Comparison of ENCODE assay signal across 18 cellular contexts in genomic region chr21:42644223-42645208, GRCh38. TPM values are rescaled to one million over a fixed set of nuclear protein-coding genes. Genes with fewer than 3 reads are reported as not detected.
DNase-seq lines count a peak whose midpoint lies in the region; ATAC-seq, FAIRE-seq and TF ChIP-seq lines count a peak whose summit lies in the region.
"Had no signal": no experiment of that assay in that cellular context is flagged by ENCODE, and none has a peak within 500 bp of the region (broad histone marks: within the 10 kb centered on the region; RNA-seq: fewer than 3 reads in every experiment).

No MANE protein-coding gene starts in this region.

- H3K4me3 ChIP-seq in right atrium auricular region = no peak overlapping the region
- H3K4me3 ChIP-seq in H1 (ENCODE audit: extremely low read depth in 1 of 4, insufficient read depth in 2 of 4, low read depth in 3 of 4, low read length in 4 of 4) = no peak overlapping the region
- no peak overlapping the region for H3K4me3 ChIP-seq in lower lobe of right lung
- H3K4me3 ChIP-seq: A549, Peyer's patch, transverse colon had no signal

- H2AFZ ChIP-seq in H1 (ENCODE audit: low read length) = no peak overlapping the region

- intact Hi-C loops in left cardiac atrium (cut with DNase I) (no loop called here), lower lobe of right lung (cut with DNase I) (no loop called here)

- H3K4ac ChIP-seq in H1 (replicated peaks; ENCODE audit: insufficient read length, low read depth, low read length) = no peak overlapping the region

- no peaks in the 10 kb centered on the region for H4K20me1 ChIP-seq in H1 (replicated peaks in 1 of 2; ENCODE audit: control insufficient read depth in 1 of 2, insufficient read depth in 2 of 2, low read length in 2 of 2)

- DNase-seq in left cardiac atrium (peak; percentile 15), right atrium auricular region (ENCODE audit: low spot score) (no peak), H1 (ENCODE audit: low read depth in 1 of 2, low spot score in 2 of 2) (no peak), lower lobe of right lung (peak; percentile 26), NAMALWA (ENCODE audit: low spot score) (no peak), cerebellar nuclear complex (lab: John Stamatoyannopoulos, UW) (no peak), RCC 7860 (ENCODE audit: low spot score) (no peak)
- DNase-seq in stimulated activated CD4-positive, alpha-beta T cell treated with anti-CD3 and anti-CD28 coated beads, Interleukin-4, amount 100 ng/mL, for 24 hours = no peak
- DNase-seq: activated naive CD4-positive, alpha-beta T cell treated with Interleukin-2 at 50 U/mL for 16 hours; activated T-cell treated with anti-CD3 and anti-CD28 coated beads for 4 hours; C1 segment of cervical spinal cord; DMS 273 treated with DMSO at 0.1 percent for 48 hours; NCI-H2227 treated with DMSO at 0.1 percent for 48 hours; transverse colon had no signal

- POLR2A ChIA-PET in H1 (lab: Charles Lee; ENCODE audit: partially characterized antibody) = no interaction called here

- TF ChIP-seq POLR2A in H1 (IDR thresholded peaks at IDR 0.05; ENCODE audit: control extremely low read depth in 1 of 2, low read depth in 2 of 2, low read length in 2 of 2) = no peak

- no peak overlapping the region for H3K9ac ChIP-seq in H1 (replicated peaks in 1 of 4; ENCODE audit: extremely low read depth in 1 of 4, low read depth in 3 of 4, low read length in 3 of 4)

- TF ChIP-seq CTCF in right atrium auricular region (IDR thresholded peaks at IDR 0.05) (no peak), H1 (IDR thresholded peaks at IDR 0.05; ENCODE audit: control extremely low read depth in 1 of 3, insufficient read depth in 1 of 3, low read depth in 1 of 3, low read length in 3 of 3) (no peak), lower lobe of right lung (IDR thresholded peaks at IDR 0.05) (no peak)

- WGBS in H1 (ENCODE audit: extremely low coverage in 1 of 2, insufficient coverage in 1 of 2, insufficient read length in 1 of 2, insufficient replicate concordance in 2 of 2, low coverage in 1 of 2, low lambda C conversion rate in 2 of 2, missing lambda C conversion rate in 1 of 2), 2 experiments = 77% methylated on average over 21 of the region's 21 CpGs; no CpG with 5 or more reads in 1 of the 2 experiments

- H3K56ac ChIP-seq in H1 (replicated peaks; ENCODE audit: insufficient read length, low read depth, low read length) = no peak overlapping the region

- H3K18ac ChIP-seq in H1 (ENCODE audit: extremely low read depth, low read length) = no peak overlapping the region

- H4K8ac ChIP-seq in H1 (ENCODE audit: extremely low read depth, insufficient read depth, low read length) = peak overlapping the region; percentile 36; the same call in 1 of the 2 replicates

- no peaks in the 10 kb centered on the region for H3K23me2 ChIP-seq in H1 (ENCODE audit: low read depth, low read length)

- H4K91ac ChIP-seq in H1 (replicated peaks; ENCODE audit: insufficient read length, low read length) = no peak overlapping the region

- H3K23ac ChIP-seq in H1 (ENCODE audit: insufficient read length) = no peak overlapping the region

- H3K4me1 ChIP-seq in right atrium auricular region = peaks cover 0 to 8% of the 10 kb centered on the region in 2 donors
- peaks cover 2 to 9% (median 7%) of the 10 kb centered on the region in 4 experiments; a peak in 6 of 7 replicates for H3K4me1 ChIP-seq in H1 (replicated peaks in 1 of 4; ENCODE audit: control insufficient read depth in 3 of 4, insufficient read depth in 4 of 4, low read length in 3 of 4)
- H3K4me1 ChIP-seq in lower lobe of right lung = peaks cover 19% of the 10 kb centered on the region
- H3K4me1 ChIP-seq: A549 had no signal

- H3K36me3 ChIP-seq in right atrium auricular region (no peaks in the 10 kb centered on the region), H1 (ENCODE audit: control insufficient read depth in 2 of 4, insufficient read depth in 4 of 4, low read length in 3 of 4) (no peaks in the 10 kb centered on the region), lower lobe of right lung (no peaks in the 10 kb centered on the region)
- H3K36me3 ChIP-seq: Peyer's patch, transverse colon had no signal

- no peak for TF ChIP-seq RAD21 in H1 (IDR thresholded peaks at IDR 0.05 in 1 of 2, conservative IDR thresholded peaks at IDR 0.05 in 1 of 2; ENCODE audit: low read depth in 2 of 2, low read length in 2 of 2)

- no peak overlapping the region for H3K27ac ChIP-seq in right atrium auricular region
- H3K27ac ChIP-seq in H1 (ENCODE audit: low read depth, low read length) = no peak overlapping the region
- no peak overlapping the region for H3K27ac ChIP-seq in lower lobe of right lung
- H3K27ac ChIP-seq: A549, Peyer's patch, transverse colon had no signal

- ATAC-seq in left cardiac atrium = no peak
- no peak for ATAC-seq in lower lobe of right lung
- ATAC-seq: A549; natural killer cell treated with Interleukin-12 subunit alpha and Interleukin-12 subunit beta and Interleukin-15 and Interleukin-18, amount 100 ng/mL, for 72 hours had no signal

- no peak overlapping the region for H2BK5ac ChIP-seq in H1 (ENCODE audit: low read depth, low read length)

- no peak overlapping the region for H4K5ac ChIP-seq in H1 (ENCODE audit: insufficient read length, low read depth, low read length)

- FAIRE-seq in H1 (lab: Jason Lieb, UNC) (no peak), RCC 7860 (lab: Jason Lieb, UNC) (no peak)
- FAIRE-seq: A549, GM12892 had no signal

- no peak overlapping the region for H3K14ac ChIP-seq in H1 (ENCODE audit: insufficient read length)

- H3K79me1 ChIP-seq in H1 (ENCODE audit: low read depth, low read length) = no peaks in the 10 kb centered on the region

- 0 out of 2 replicates have a peak overlapping the region, but pooled peaks have one; percentile 32 for H2BK20ac ChIP-seq in H1 (ENCODE audit: low read length)

- no peak overlapping the region for H2BK120ac ChIP-seq in H1 (replicated peaks; ENCODE audit: low read depth, low read length)

- peak overlapping the region; percentile 53; the same call in 1 of the 2 replicates for H2BK15ac ChIP-seq in H1 (ENCODE audit: low read length)

- H3K4me2 ChIP-seq in H1 (ENCODE audit: insufficient read depth in 1 of 2, low read depth in 2 of 2, low read length in 2 of 2) = no peak overlapping the region
- H3K4me2 ChIP-seq: A549 had no signal

- no peak overlapping the region for H2BK12ac ChIP-seq in H1 (ENCODE audit: low read depth, low read length)

- H3K9me3 ChIP-seq in right atrium auricular region = no peaks in the 10 kb centered on the region
- H3K9me3 ChIP-seq in H1 (ENCODE audit: insufficient read depth in 2 of 2, low read depth in 1 of 2, low read length in 1 of 2) = no peaks in the 10 kb centered on the region
- no peaks in the 10 kb centered on the region for H3K9me3 ChIP-seq in lower lobe of right lung
- H3K9me3 ChIP-seq: A549, Peyer's patch, transverse colon had no signal

- no peaks in the 10 kb centered on the region for H3K79me2 ChIP-seq in H1 (ENCODE audit: control insufficient read depth in 1 of 2, insufficient read depth in 2 of 2, low read length in 2 of 2)

- peak overlapping the region; percentile 26; the same call in 1 of the 2 replicates for H2AK5ac ChIP-seq in H1 (ENCODE audit: low read depth, low read length)

- no peak for TF ChIP-seq EP300 in H1 (IDR thresholded peaks at IDR 0.05; ENCODE audit: borderline replicate concordance in 1 of 2, low read depth in 2 of 2, low read length in 2 of 2)

- CTCF ChIA-PET in H1 (lab: Charles Lee; ENCODE audit: partially characterized antibody) = interaction anchor here (0.5 to 10.7 kb wide), 8 partner anchors 8 to 900 kb away, joined by 3 to 112 read pairs (median 4); partner anchors contain the start of gene PDE9A

- H3K27me3 ChIP-seq in right atrium auricular region (no peaks in the 10 kb centered on the region), H1 (replicated peaks in 1 of 4; ENCODE audit: control insufficient read depth in 3 of 4, extremely low read depth in 1 of 4, insufficient read depth in 3 of 4, low read length in 3 of 4) (peaks cover 0 to 5% (median 0%) of the 10 kb centered on the region in 4 experiments; a peak in 2 of 7 replicates), lower lobe of right lung (ENCODE audit: low read depth) (peaks cover 4% of the 10 kb centered on the region)
- H3K27me3 ChIP-seq: Peyer's patch, transverse colon had no signal

TF ChIP-seq in H1, 55 proteins besides CTCF, POLR2A, EP300 and RAD21:
- TF ChIP-seq HDAC6 (IDR thresholded peaks at IDR 0.05; ENCODE audit: low read depth, low read length) (no peak), BRCA1 (IDR thresholded peaks at IDR 0.05; ENCODE audit: low read depth, low read length) (no peak), BACH1 (IDR thresholded peaks at IDR 0.05; ENCODE audit: low read length) (no peak), TEAD4 (IDR thresholded peaks at IDR 0.05; ENCODE audit: low read depth, low read length) (no peak), NANOG (IDR thresholded peaks at IDR 0.05; ENCODE audit: insufficient read depth, low read depth, low read length, poor library complexity, severe bottlenecking) (no peak), GABPA (IDR thresholded peaks at IDR 0.05; ENCODE audit: borderline replicate concordance, insufficient read depth, low read length) (no peak)

RNA-seq across cellular contexts. Expression of gene PDE9A, which starts 8.9 kb away (rescaled TPM):
- total RNA-seq in left cardiac atrium (1 to 10 TPM; 3.0 to 6.0 TPM), right atrium auricular region (1 to 10 TPM; 1.1 to 2.0 TPM), lower lobe of right lung (12.8 TPM)
- 45.7 and 45.9 TPM in 2 replicates for total RNA-seq in H1 (2021; fragmentation: NEBNext Ultra II Directional; extraction: Animal tissue kit (Norgen Biotek cat#: 25700))
- 39.2 and 46.7 TPM in 2 replicates for polyA plus RNA-seq in H1 (2011; rRNA removed)
- 39.6 TPM for polyA plus RNA-seq in H1 (2011; cell fraction: cytosol; rRNA removed)
- polyA plus RNA-seq in H1 (2011; cell fraction: nucleus; rRNA removed) = 71.9 TPM
- 36.3 to 41.3 TPM (median 40.5 TPM) in 4 replicates for polyA plus RNA-seq in H1 (2012, experiment 1 of 2)
- polyA plus RNA-seq in H1 (2012, experiment 2 of 2) = 37.8 TPM
- polyA plus RNA-seq in H1 (2013, experiment 1 of 2) = 28.8 TPM
- polyA plus RNA-seq in H1 (2013, experiment 2 of 2) = 30.4 TPM
- 22.5 and 33.8 TPM in 2 replicates for polyA minus RNA-seq in H1 (2011; rRNA and poly(A)+ RNA removed)
- 25.3 TPM for polyA minus RNA-seq in H1 (2011; cell fraction: cytosol; rRNA and poly(A)+ RNA removed)
- polyA minus RNA-seq in H1 (2011; cell fraction: nucleus; rRNA and poly(A)+ RNA removed) = 43.2 TPM

Comparison
In these comparisons a context has a peak if more than half of its experiments do, and no peak if none do; other contexts are left out.
1. DNase-seq: peak in left cardiac atrium (single experiment) and lower lobe of right lung (single experiment); none in right atrium auricular region (single experiment), H1 (0 of 2), NAMALWA (single experiment), stimulated activated CD4-positive, alpha-beta T cell treated with anti-CD3 and anti-CD28 coated beads, Interleukin-4, amount 100 ng/mL, for 24 hours (single experiment), cerebellar nuclear complex (0 of 2) and RCC 7860 (single experiment).